20 cellular contexts compared by ENCODE assay signal in the genomic region with DNA sequence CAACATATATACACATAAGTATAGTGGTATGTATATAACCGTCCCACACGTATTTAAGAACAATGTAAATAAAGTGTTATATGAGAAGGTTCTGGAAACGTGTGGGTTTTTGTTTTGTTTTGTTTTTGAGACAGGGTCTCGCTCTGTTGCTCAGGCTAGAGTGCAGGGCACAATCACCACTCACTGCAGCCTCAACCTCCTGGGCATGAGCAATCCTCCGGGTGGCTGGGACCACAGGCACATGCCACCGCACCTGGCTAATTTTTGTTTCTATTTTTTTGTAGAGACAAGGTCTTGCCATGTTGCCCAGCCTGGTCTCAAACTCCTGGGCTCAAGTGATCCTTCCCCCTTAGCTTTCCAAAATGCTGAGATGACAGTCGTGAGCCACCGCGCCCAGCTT. TPM values are rescaled to one million over a fixed set of nuclear protein-coding genes. Genes with fewer than 3 reads are reported as not detected.
DNase-seq lines count a peak whose midpoint lies in the region; ATAC-seq, FAIRE-seq and TF ChIP-seq lines count a peak whose summit lies in the region.
"Had no signal": no experiment of that assay in that cellular context is flagged by ENCODE, and none has a peak within 500 bp of the region (broad histone marks: within the 10 kb centered on the region; RNA-seq: fewer than 3 reads in every experiment).

No MANE protein-coding gene starts in this region.

- peaks cover 15 to 21% of the 10 kb centered on the region in 2 donors for H3K36me3 Mint-ChIP-seq in CD14-positive monocyte
- H3K36me3 Mint-ChIP-seq in memory B cell: peaks cover 2% of the 10 kb centered on the region

- peaks cover 34% of the 10 kb centered on the region for H3F3A ChIP-seq in PC-9 (ENCODE audit: insufficient read depth, low read depth)

- FAIRE-seq in small intestine (lab: Jason Lieb, UNC): no peak
- FAIRE-seq: D721Med, endothelial cell of umbilical vein had no signal

- ATAC-seq in GM19468 (IDR thresholded peaks at IDR 0.05; ENCODE audit: extremely low read depth, unreplicated experiment) (peak; percentile 18), memory B cell (ENCODE audit: low read depth) (no peak)
- ATAC-seq: HCT116, left ventricle myocardium superior had no signal

- no TSS peak for BruUV-seq in PC-9 (replicated peaks; lab: Mats Ljungman, UMichigan)

- H3K36me3 ChIP-seq in PC-9 (ENCODE audit: low read depth) (peaks cover 9% of the 10 kb centered on the region), small intestine (ENCODE audit: control insufficient read depth in 2 of 2, insufficient read depth in 2 of 2, low read length in 2 of 2) (no peaks in the 10 kb centered on the region), HAP-1 (replicated peaks) (no peaks in the 10 kb centered on the region)
- H3K36me3 ChIP-seq: SJCRH30 had no signal

- TF ChIP-seq CTCF in CD14-positive monocyte (IDR thresholded peaks at IDR 0.05): no peak
- no peak for TF ChIP-seq CTCF in PC-9 (conservative IDR thresholded peaks at IDR 0.05)
- no peak for TF ChIP-seq CTCF in GM13977 (IDR thresholded peaks at IDR 0.05; ENCODE audit: extremely low read depth, insufficient read depth, missing control alignments)

- H3K4me3 Mint-ChIP-seq in CD14-positive monocyte: no peak overlapping the region
- H3K4me3 Mint-ChIP-seq in memory B cell: peak overlapping the region; percentile 64

- H3K27me3 Mint-ChIP-seq in CD14-positive monocyte (ENCODE audit: low read depth in 3 of 3): peaks cover 0 to 2% (median 0%) of the 10 kb centered on the region in 3 donors
- H3K27me3 Mint-ChIP-seq in memory B cell: no peaks in the 10 kb centered on the region

- peaks cover 100% of the 10 kb centered on the region for H3K79me2 ChIP-seq in PC-9 (ENCODE audit: low read depth)

- intact Hi-C loops in CD14-positive monocyte (cut with micrococcal nuclease): no loop called here
- intact Hi-C loops in PC-9 (cut with micrococcal nuclease; ENCODE audit: unreplicated experiment): no loop called here

- WGBS in small intestine, 3 donors: 85 to 90% (median 88%) methylated on average over 9 of the region's 9 CpGs

- H3K4me1 ChIP-seq in PC-9 (replicated peaks; ENCODE audit: insufficient read depth) (peaks cover 60% of the 10 kb centered on the region), small intestine (ENCODE audit: control insufficient read depth in 2 of 2, insufficient read depth in 1 of 2, low read depth in 1 of 2, low read length in 1 of 2) (peaks cover 0 to 24% of the 10 kb centered on the region in 2 donors), HAP-1 (peaks cover 26% of the 10 kb centered on the region)

- H2AFZ ChIP-seq in PC-9: no peak overlapping the region

- no peaks in the 10 kb centered on the region for H3K9me2 ChIP-seq in PC-9 (ENCODE audit: insufficient read depth)

- peak overlapping the region in 6 of 7 donors; percentile 73 to 100 (median 88) for H3K27ac Mint-ChIP-seq in CD14-positive monocyte
- peak overlapping the region; percentile 99 for H3K27ac Mint-ChIP-seq in memory B cell

- no peaks in the 10 kb centered on the region for H3K9me3 ChIP-seq in PC-9 (ENCODE audit: insufficient read depth, low read depth)
- H3K9me3 ChIP-seq in small intestine (ENCODE audit: control insufficient read depth, low read depth): no peaks in the 10 kb centered on the region
- no peaks in the 10 kb centered on the region for H3K9me3 ChIP-seq in HAP-1
- H3K9me3 ChIP-seq: SJCRH30 had no signal

- H3K27me3 ChIP-seq in PC-9 (ENCODE audit: insufficient read depth, low read depth) (no peaks in the 10 kb centered on the region), small intestine (ENCODE audit: control insufficient read depth in 2 of 2, insufficient read depth in 2 of 2, low read length in 2 of 2) (no peaks in the 10 kb centered on the region), HAP-1 (ENCODE audit: low read depth) (no peaks in the 10 kb centered on the region)
- H3K27me3 ChIP-seq: SJCRH30 had no signal

- peak overlapping the region; percentile 37 for H3K4me2 ChIP-seq in PC-9

- CTCF ChIA-PET in PC-9 (lab: Charles Lee): no interaction called here

- H4K20me1 ChIP-seq in PC-9 (ENCODE audit: insufficient read depth): peaks cover 58% of the 10 kb centered on the region

- H3K27ac ChIP-seq in PC-9: peak overlapping the region; percentile 96
- peak overlapping the region in 1 of 2 donors; percentile 34 for H3K27ac ChIP-seq in small intestine (ENCODE audit: low read depth in 1 of 2, low read length in 1 of 2)
- H3K27ac ChIP-seq: SJCRH30 had no signal

- POLR2A ChIA-PET in PC-9 (lab: Charles Lee; ENCODE audit: unreplicated experiment): interaction anchor here (0.6 kb wide), 2 partner anchors 31 to 545 kb away, joined by 4 to 25 read pairs; no protein-coding TSS in a partner anchor

- H3K9me3 Mint-ChIP-seq in CD14-positive monocyte: no peaks in the 10 kb centered on the region
- no peaks in the 10 kb centered on the region for H3K9me3 Mint-ChIP-seq in memory B cell

- DNase-seq in CD14-positive monocyte (ENCODE audit: low spot score): no peak
- DNase-seq in PC-9: no peak
- DNase-seq in memory B cell (ENCODE audit: low spot score in 2 of 2): no peak
- no peak for DNase-seq in small intestine
- DNase-seq in HAP-1 (ENCODE audit: low spot score in 2 of 2): no peak
- DNase-seq in GM13977 (ENCODE audit: low spot score): no peak
- DNase-seq in pons (ENCODE audit: low spot score): no peak
- DNase-seq: activated CD4-positive, alpha-beta T cell treated with anti-CD3 and anti-CD28 coated beads for 4 hours; activated T-cell treated with anti-CD3 and anti-CD28 coated beads, Interleukin-2, amount 50 U/mL, for 48 hours; AML-193; amygdala; foreskin melanocyte; left ventricle myocardium superior; NCI-H345; SJCRH30; T1000 had no signal

- in situ Hi-C loops in HAP-1 (cut with MboI; ENCODE audit: low sequenced_read_pairs): no loop called here
- in situ Hi-C loops in GM13977 (cut with MboI; ENCODE audit: low pct_unique_long_range_greater_than_20kb, low sequenced_read_pairs, unreplicated experiment): no loop called here

- H3K4me3 ChIP-seq in PC-9 (no peak overlapping the region), small intestine (ENCODE audit: low read depth in 1 of 2, low read length in 2 of 2) (no peak overlapping the region), HAP-1 (no peak overlapping the region)
- H3K4me3 ChIP-seq: SJCRH30 had no signal

- H3K4me1 Mint-ChIP-seq in CD14-positive monocyte: peaks cover 72% of the 10 kb centered on the region
- peaks cover 55% of the 10 kb centered on the region for H3K4me1 Mint-ChIP-seq in memory B cell

RNA-seq across cellular contexts. Expression of a gene that starts 6.2 kb away (rescaled TPM):
- polyA plus RNA-seq in CD14-positive monocyte (10 to 100 TPM; 30.2 to 34.8 TPM), small intestine (1 to 10 TPM; 2.9 to 7.9 (median 3.5) TPM)
- 53.5 and 65.0 TPM in 2 replicates for total RNA-seq in PC-9 (2021)
